In genomic region chr16:89185062-89185751, GRCh38 we compare ENCODE assay signal across 18 cellular contexts. TPM values are rescaled to one million over a fixed set of nuclear protein-coding genes. Genes with fewer than 3 reads are reported as not detected.
DNase-seq lines count a peak whose midpoint lies in the region; ATAC-seq and TF ChIP-seq lines count a peak whose summit lies in the region.
"Had no signal": no experiment of that assay in that cellular context is flagged by ENCODE, and none has a peak within 500 bp of the region (broad histone marks: within the 10 kb centered on the region; RNA-seq: fewer than 3 reads in every experiment).

No MANE protein-coding gene starts in this region.

- H3K9me3 Mint-ChIP-seq in activated CD4-positive, alpha-beta T cell treated with anti-CD3 and anti-CD28 coated beads for 36 hours (ENCODE audit: low read depth): no peaks in the 10 kb centered on the region
- H3K9me3 Mint-ChIP-seq in GM23338 (peaks cover 3% of the 10 kb centered on the region; the same call in 1 of the 3 replicates), natural killer cell (no peaks in the 10 kb centered on the region)
- no peaks in the 10 kb centered on the region for H3K9me3 Mint-ChIP-seq in activated naive CD8-positive, alpha-beta T cell treated with anti-CD3 and anti-CD28 coated beads, Interleukin-2, amount 50 U/mL, for 24 hours

- H3K4me2 ChIP-seq in GM23338: no peak overlapping the region

- no peak overlapping the region for H3K27ac Mint-ChIP-seq in activated CD4-positive, alpha-beta T cell treated with anti-CD3 and anti-CD28 coated beads for 36 hours
- H3K27ac Mint-ChIP-seq in GM23338 (no peak overlapping the region), natural killer cell (no peak overlapping the region)
- H3K27ac Mint-ChIP-seq in activated naive CD8-positive, alpha-beta T cell treated with anti-CD3 and anti-CD28 coated beads, Interleukin-2, amount 50 U/mL, for 24 hours: no peak overlapping the region

- no peaks in the 10 kb centered on the region for H3K27me3 ChIP-seq in GM23338 (ENCODE audit: insufficient read depth)

- H3K36me3 Mint-ChIP-seq in activated CD4-positive, alpha-beta T cell treated with anti-CD3 and anti-CD28 coated beads for 36 hours (ENCODE audit: low read depth): no peaks in the 10 kb centered on the region
- H3K36me3 Mint-ChIP-seq in GM23338 (ENCODE audit: low read depth) (no peaks in the 10 kb centered on the region), natural killer cell (no peaks in the 10 kb centered on the region)
- H3K36me3 Mint-ChIP-seq in activated naive CD8-positive, alpha-beta T cell treated with anti-CD3 and anti-CD28 coated beads, Interleukin-2, amount 50 U/mL, for 24 hours (ENCODE audit: low read depth): no peaks in the 10 kb centered on the region

- H2AFZ ChIP-seq in GM23338: no peak overlapping the region

- H3K79me2 ChIP-seq in GM23338 (replicated peaks; ENCODE audit: insufficient read depth): no peaks in the 10 kb centered on the region

- no peaks in the 10 kb centered on the region for H3K36me3 ChIP-seq in GM23338 (ENCODE audit: insufficient read depth)
- H3K36me3 ChIP-seq: left lung, prostate gland, thoracic aorta had no signal

- intact Hi-C loops in activated CD4-positive, alpha-beta T cell treated with anti-CD3 and anti-CD28 coated beads for 36 hours (cut with DNase I, micrococcal nuclease): no loop called here
- intact Hi-C loops in natural killer cell (cut with micrococcal nuclease): no loop called here

- POLR2A ChIA-PET in activated CD4-positive, alpha-beta T cell treated with anti-CD3 and anti-CD28 coated beads for 36 hours (lab: Charles Lee): no interaction called here

- no peaks in the 10 kb centered on the region for H3K4me1 ChIP-seq in GM23338 (ENCODE audit: insufficient read depth)
- H3K4me1 ChIP-seq: left lung, prostate gland had no signal

- no peak overlapping the region for H3K4me3 Mint-ChIP-seq in activated CD4-positive, alpha-beta T cell treated with anti-CD3 and anti-CD28 coated beads for 36 hours
- H3K4me3 Mint-ChIP-seq in GM23338 (no peak overlapping the region), natural killer cell (no peak overlapping the region)
- H3K4me3 Mint-ChIP-seq in activated naive CD8-positive, alpha-beta T cell treated with anti-CD3 and anti-CD28 coated beads, Interleukin-2, amount 50 U/mL, for 24 hours: no peak overlapping the region

- H3K27ac ChIP-seq in GM23338 (ENCODE audit: low read depth): no peak overlapping the region
- H3K27ac ChIP-seq: left lung, prostate gland, thoracic aorta had no signal

- H3K4me1 Mint-ChIP-seq in activated CD4-positive, alpha-beta T cell treated with anti-CD3 and anti-CD28 coated beads for 36 hours: peaks cover 6% of the 10 kb centered on the region
- H3K4me1 Mint-ChIP-seq in GM23338 (no peaks in the 10 kb centered on the region), natural killer cell (peaks cover 0 to 11% of the 10 kb centered on the region in 2 donors)
- H3K4me1 Mint-ChIP-seq in activated naive CD8-positive, alpha-beta T cell treated with anti-CD3 and anti-CD28 coated beads, Interleukin-2, amount 50 U/mL, for 24 hours: no peaks in the 10 kb centered on the region

- CTCF ChIA-PET in activated CD4-positive, alpha-beta T cell treated with anti-CD3 and anti-CD28 coated beads for 36 hours (lab: Charles Lee): no interaction called here

- peak; percentile 50 for ATAC-seq in activated CD4-positive, alpha-beta T cell treated with anti-CD3 and anti-CD28 coated beads for 36 hours
- ATAC-seq in GM23338: peak; percentile 65
- ATAC-seq in activated naive CD8-positive, alpha-beta T cell treated with anti-CD3 and anti-CD28 coated beads, Interleukin-2, amount 50 U/mL, for 24 hours: peak; percentile 5
- ATAC-seq in natural killer cell: peak; percentile 52 to 70 (median 54)
- ATAC-seq in HG02571 (IDR thresholded peaks at IDR 0.05; ENCODE audit: unreplicated experiment): no peak
- ATAC-seq: left lung had no signal

- no peak overlapping the region for H3K4me3 ChIP-seq in GM23338
- H3K4me3 ChIP-seq: left lung, prostate gland, thoracic aorta had no signal

- no peaks in the 10 kb centered on the region for H3F3A ChIP-seq in GM23338 (replicated peaks; ENCODE audit: low read depth)

- DNase-seq in activated CD4-positive, alpha-beta T cell treated with anti-CD3 and anti-CD28 coated beads for 36 hours: peak; percentile 70
- DNase-seq in activated CD4-positive, alpha-beta T cell treated with anti-CD3 and anti-CD28 coated beads for 1 hour: no peak
- DNase-seq in GM23338 (ENCODE audit: low spot score) (peak; percentile 48), natural killer cell (no peak), NCI-H524 treated with DMSO at 0.1 percent for 48 hours (lab: John Stamatoyannopoulos, UW) (no peak)
- no peak for DNase-seq in activated naive CD8-positive, alpha-beta T cell treated with anti-CD3 and anti-CD28 coated beads, Interleukin-2, amount 50 U/mL, for 24 hours
- DNase-seq in stimulated activated CD8-positive, alpha-beta memory T cell treated with anti-CD3 and anti-CD28 coated beads, Interleukin-4, amount 100 ng/mL, for 48 hours: no peak
- DNase-seq: ACHN; activated effector memory CD4-positive, alpha-beta T cell treated with anti-CD3 and anti-CD28 coated beads, Interleukin-2, amount 50 U/mL, for 16 hours; Calu3; hippocampal formation; NCI-H2081; RPMI8226 had no signal

- H3K9me2 ChIP-seq in GM23338 (ENCODE audit: insufficient read depth): no peaks in the 10 kb centered on the region

- TF ChIP-seq CTCF in GM23338 (conservative IDR thresholded peaks at IDR 0.05; ENCODE audit: low read depth in 2 of 2) (no peak), natural killer cell (IDR thresholded peaks at IDR 0.05) (no peak)

- H4K20me1 ChIP-seq in GM23338 (replicated peaks; ENCODE audit: insufficient read depth): no peaks in the 10 kb centered on the region

- H3K27me3 Mint-ChIP-seq in activated CD4-positive, alpha-beta T cell treated with anti-CD3 and anti-CD28 coated beads for 36 hours: no peaks in the 10 kb centered on the region
- peaks cover 7% of the 10 kb centered on the region for H3K27me3 Mint-ChIP-seq in GM23338 (ENCODE audit: insufficient read depth, low read depth, poor library complexity)
- H3K27me3 Mint-ChIP-seq in activated naive CD8-positive, alpha-beta T cell treated with anti-CD3 and anti-CD28 coated beads, Interleukin-2, amount 50 U/mL, for 24 hours: no peaks in the 10 kb centered on the region
- no peaks in the 10 kb centered on the region for H3K27me3 Mint-ChIP-seq in natural killer cell (ENCODE audit: low read depth in 2 of 2)

TF ChIP-seq in GM23338, 12 proteins besides CTCF, POLR2A, EP300 and RAD21 (continues in another document):
- TF ChIP-seq NANOG (IDR thresholded peaks at IDR 0.05; ENCODE audit: borderline replicate concordance) (no peak), ZNF114 (CRISPR knock-in tag; IDR thresholded peaks at IDR 0.05) (no peak), POLR2AphosphoS5 (IDR thresholded peaks at IDR 0.05; ENCODE audit: low read depth) (no peak), ZNF331 (CRISPR knock-in tag; IDR thresholded peaks at IDR 0.05; ENCODE audit: low read depth) (no peak), EZH2 (IDR thresholded peaks at IDR 0.05; ENCODE audit: low read depth, unreplicated experiment) (no peak), REST (IDR thresholded peaks at IDR 0.05; ENCODE audit: unreplicated experiment) (no peak)

RNA-seq across cellular contexts. Expression of gene CDH15, which starts 13.7 kb away (rescaled TPM):
- total RNA-seq in activated CD4-positive, alpha-beta T cell treated with anti-CD3 and anti-CD28 coated beads for 36 hours: not detected
- 0.12 and 1.0 TPM in 2 replicates for total RNA-seq in GM23338 (2014; rRNA removed; shearing (Covaris generic))
- polyA plus RNA-seq in GM23338 (2016; fragmentation: Nextera tagmentation; extraction: Ambion mirVana): 0.61 and 0.63 TPM in 2 replicates
- under 1 TPM in 1 of 3 donors, not detected in 2; 0.20 TPM for total RNA-seq in natural killer cell
- total RNA-seq: Calu3; T-helper 2 cell treated with Interferon-gamma antibody and Interleukin-4, amounts not matched to agents 100 ng/mL and 5 ng/mL, for 36 hours had no signal

RNA-seq across cellular contexts. Expression of gene SLC22A31, which starts 15.1 kb away (rescaled TPM):
- 1 to 10 TPM in 1 of 2 experiments, under 1 TPM in 1; 0.49 to 1.3 TPM for total RNA-seq in activated CD4-positive, alpha-beta T cell treated with anti-CD3 and anti-CD28 coated beads for 36 hours
- total RNA-seq in GM23338 (2014; rRNA removed; shearing (Covaris generic)): 7.9 and 13.8 TPM in 2 replicates
- polyA plus RNA-seq in GM23338 (2016; fragmentation: Nextera tagmentation; extraction: Ambion mirVana): 2.1 TPM in 2 replicates
- total RNA-seq in natural killer cell: under 1 TPM in 1 of 3 donors, not detected in 2; 0.75 TPM

RNA-seq across cellular contexts. Expression of gene ZNF778, which starts 32.3 kb away (rescaled TPM):
- 1 to 10 TPM; 4.7 to 5.0 TPM for total RNA-seq in activated CD4-positive, alpha-beta T cell treated with anti-CD3 and anti-CD28 coated beads for 36 hours
- 18.1 and 43.4 TPM in 2 replicates for total RNA-seq in GM23338 (2014; rRNA removed; shearing (Covaris generic))
- 5.4 and 7.9 TPM in 2 replicates for polyA plus RNA-seq in GM23338 (2016; fragmentation: Nextera tagmentation; extraction: Ambion mirVana)
- total RNA-seq in natural killer cell: 10 to 100 TPM in 2 of 3 donors, 1 to 10 TPM in 1; 7.0 to 14.1 (median 11.8) TPM

Comparison
In these comparisons a context has a peak if more than half of its experiments do, and no peak if none do; other contexts are left out.
1. DNase-seq: peak in activated CD4-positive, alpha-beta T cell treated with anti-CD3 and anti-CD28 coated beads for 36 hours (single experiment) and GM23338 (single experiment); none in activated CD4-positive, alpha-beta T cell treated with anti-CD3 and anti-CD28 coated beads for 1 hour (single experiment), activated naive CD8-positive, alpha-beta T cell treated with anti-CD3 and anti-CD28 coated beads, Interleukin-2, amount 50 U/mL, for 24 hours (single experiment), natural killer cell (single experiment), NCI-H524 treated with DMSO at 0.1 percent for 48 hours (single experiment) and stimulated activated CD8-positive, alpha-beta memory T cell treated with anti-CD3 and anti-CD28 coated beads, Interleukin-4, amount 100 ng/mL, for 48 hours (single experiment).